26 cellular contexts compared by ENCODE assay signal in genomic region chr17:20919990-20920812, GRCh38.
DNase-seq lines count a peak whose midpoint lies in the region; ATAC-seq and TF ChIP-seq lines count a peak whose summit lies in the region.
"Had no signal": no experiment of that assay in that cellular context is flagged by ENCODE, and none has a peak within 500 bp of the region (broad histone marks: within the 10 kb centered on the region; RNA-seq: fewer than 3 reads in every experiment).

No MANE protein-coding gene starts in this region.

- no peak overlapping the region for H3K4me3 Mint-ChIP-seq in activated CD4-positive, alpha-beta T cell treated with anti-CD3 and anti-CD28 coated beads, Interleukin-2, amount 10 ng/mL, durations not matched to agents 24 days and 14 days
- H3K4me3 Mint-ChIP-seq in nephron = no peak overlapping the region
- H3K4me3 Mint-ChIP-seq: activated CD4-positive, alpha-beta T cell treated with anti-CD3 and anti-CD28 coated beads for 36 hours; activated naive CD4-positive, alpha-beta T cell treated with anti-CD3 and anti-CD28 coated beads, Interleukin-2, amount 10 ng/mL, durations not matched to agents 7 days and 5 days; activated T-cell treated with anti-CD3 and anti-CD28 coated beads, Interleukin-2, amount 50 U/mL, for 4 hours; natural killer cell; stimulated activated naive B cell treated with anti-CD40 and anti-IgM and Interleukin-4, amounts not matched to agents 10 μg/mL and 1 μg/mL and 100 μg/mL, for 72 hours; T-cell had no signal

- peak; percentile 29 for DNase-seq in activated CD4-positive, alpha-beta T cell treated with anti-CD3 and anti-CD28 coated beads, Interleukin-2, amount 10 ng/mL, durations not matched to agents 24 days and 14 days
- no peak for DNase-seq in activated CD4-positive, alpha-beta T cell treated with anti-CD3 and anti-CD28 coated beads for 1 hour
- DNase-seq in foreskin melanocyte = peak; percentile 64
- no peak for DNase-seq in vagina (ENCODE audit: extremely low spot score in 2 of 2)
- no peak for DNase-seq in iPS-NIHi7 (ENCODE audit: extremely low spot score)
- DNase-seq in activated gamma-delta T cell (lab: John Stamatoyannopoulos, UW) = no peak
- DNase-seq in left lobe of liver (ENCODE audit: low spot score) = no peak
- DNase-seq: activated CD4-positive, alpha-beta T cell treated with anti-CD3 and anti-CD28 coated beads for 36 hours; activated naive CD4-positive, alpha-beta T cell treated with anti-CD3 and anti-CD28 coated beads, Interleukin-2, amount 10 ng/mL, durations not matched to agents 7 days and 5 days; activated T-cell treated with anti-CD3 and anti-CD28 coated beads, Interleukin-2, amount 50 U/mL, for 4 hours; Calu3; caudate nucleus; erythroblast; gastrocnemius medialis; MV-4-11; natural killer cell; NCI-H1694; NCI-H2171 treated with DMSO at 0.1 percent for 48 hours; stimulated activated CD4-positive, alpha-beta T cell treated with anti-CD3 and anti-CD28 coated beads, Interleukin-2, amount 100 ng/mL, for 48 hours; stimulated activated naive B cell treated with anti-CD40 and anti-IgM and Interleukin-4, amounts not matched to agents 10 μg/mL and 1 μg/mL and 100 μg/mL, for 72 hours; T-cell; testis had no signal

- no peaks in the 10 kb centered on the region for H3K36me3 Mint-ChIP-seq in activated CD4-positive, alpha-beta T cell treated with anti-CD3 and anti-CD28 coated beads, Interleukin-2, amount 10 ng/mL, durations not matched to agents 24 days and 14 days (ENCODE audit: low read depth)
- peaks cover 37% of the 10 kb centered on the region for H3K36me3 Mint-ChIP-seq in nephron (ENCODE audit: low read depth)
- H3K36me3 Mint-ChIP-seq: activated naive CD4-positive, alpha-beta T cell treated with anti-CD3 and anti-CD28 coated beads, Interleukin-2, amount 10 ng/mL, durations not matched to agents 7 days and 5 days; natural killer cell; stimulated activated naive B cell treated with anti-CD40 and anti-IgM and Interleukin-4, amounts not matched to agents 10 μg/mL and 1 μg/mL and 100 μg/mL, for 72 hours; T-cell had no signal

- no peaks in the 10 kb centered on the region for H3K9me3 ChIP-seq in vagina
- H3K9me3 ChIP-seq: BLaER1, gastrocnemius medialis, prostate gland, testis had no signal

- peaks cover 5% of the 10 kb centered on the region for H3K4me1 ChIP-seq in vagina
- H3K4me1 ChIP-seq: BLaER1, gastrocnemius medialis, prostate gland, testis had no signal

- H3K4me1 Mint-ChIP-seq in activated CD4-positive, alpha-beta T cell treated with anti-CD3 and anti-CD28 coated beads, Interleukin-2, amount 10 ng/mL, durations not matched to agents 24 days and 14 days = peaks cover 5% of the 10 kb centered on the region
- peaks cover 45% of the 10 kb centered on the region for H3K4me1 Mint-ChIP-seq in nephron

- no peak for ATAC-seq in left lobe of liver
- ATAC-seq: activated CD4-positive, alpha-beta T cell treated with anti-CD3 and anti-CD28 coated beads for 36 hours; activated T-cell treated with anti-CD3 and anti-CD28 coated beads, Interleukin-2, amount 50 U/mL, for 4 hours; gastrocnemius medialis; HCT116; natural killer cell; stimulated activated naive B cell treated with anti-CD40 and anti-IgM and Interleukin-4, amounts not matched to agents 10 μg/mL and 1 μg/mL and 100 μg/mL, for 72 hours; T-cell had no signal

- no peak for TF ChIP-seq POLR2A in vagina (IDR thresholded peaks at IDR 0.05)

- H3K4me3 ChIP-seq in vagina = no peak overlapping the region
- H3K4me3 ChIP-seq: BLaER1, gastrocnemius medialis, prostate gland, testis had no signal

- H3K27me3 ChIP-seq in vagina = no peaks in the 10 kb centered on the region
- H3K27me3 ChIP-seq: BLaER1, gastrocnemius medialis, testis had no signal

- TF ChIP-seq CTCF in nephron (IDR thresholded peaks at IDR 0.05; ENCODE audit: unreplicated experiment in 3 of 3) (no peak), vagina (IDR thresholded peaks at IDR 0.05) (no peak)

- H3K36me3 ChIP-seq in vagina = no peaks in the 10 kb centered on the region
- H3K36me3 ChIP-seq: BLaER1, gastrocnemius medialis, prostate gland had no signal

- peak overlapping the region; percentile 10 for H3K27ac ChIP-seq in vagina
- H3K27ac ChIP-seq: BLaER1, gastrocnemius medialis, testis had no signal

- intact Hi-C loops in activated CD4-positive, alpha-beta T cell treated with anti-CD3 and anti-CD28 coated beads, Interleukin-2, amount 10 ng/mL, durations not matched to agents 24 days and 14 days (cut with micrococcal nuclease) = no loop called here
- intact Hi-C loops in vagina (cut with DNase I) = no loop called here

- H3K27me3 Mint-ChIP-seq in activated CD4-positive, alpha-beta T cell treated with anti-CD3 and anti-CD28 coated beads, Interleukin-2, amount 10 ng/mL, durations not matched to agents 24 days and 14 days = peaks cover 43% of the 10 kb centered on the region
- no peaks in the 10 kb centered on the region for H3K27me3 Mint-ChIP-seq in nephron (ENCODE audit: low read depth)

- H3K9me3 Mint-ChIP-seq in activated CD4-positive, alpha-beta T cell treated with anti-CD3 and anti-CD28 coated beads, Interleukin-2, amount 10 ng/mL, durations not matched to agents 24 days and 14 days = peaks cover 9% of the 10 kb centered on the region
- H3K9me3 Mint-ChIP-seq in nephron = peaks cover 3% of the 10 kb centered on the region
- H3K9me3 Mint-ChIP-seq: activated T-cell treated with anti-CD3 and anti-CD28 coated beads, Interleukin-2, amount 50 U/mL, for 4 hours; natural killer cell; stimulated activated naive B cell treated with anti-CD40 and anti-IgM and Interleukin-4, amounts not matched to agents 10 μg/mL and 1 μg/mL and 100 μg/mL, for 72 hours; T-cell had no signal

- H3K27ac Mint-ChIP-seq in activated CD4-positive, alpha-beta T cell treated with anti-CD3 and anti-CD28 coated beads, Interleukin-2, amount 10 ng/mL, durations not matched to agents 24 days and 14 days = no peak overlapping the region
- H3K27ac Mint-ChIP-seq in nephron = peak overlapping the region; percentile 28 to 96 (median 93)
- H3K27ac Mint-ChIP-seq: activated CD4-positive, alpha-beta T cell treated with anti-CD3 and anti-CD28 coated beads for 36 hours; activated naive CD4-positive, alpha-beta T cell treated with anti-CD3 and anti-CD28 coated beads, Interleukin-2, amount 10 ng/mL, durations not matched to agents 7 days and 5 days; natural killer cell; stimulated activated naive B cell treated with anti-CD40 and anti-IgM and Interleukin-4, amounts not matched to agents 10 μg/mL and 1 μg/mL and 100 μg/mL, for 72 hours; T-cell had no signal

Comparison
In these comparisons a context has a peak if more than half of its experiments do, and no peak if none do; other contexts are left out.
1. DNase-seq: peak in activated CD4-positive, alpha-beta T cell treated with anti-CD3 and anti-CD28 coated beads, Interleukin-2, amount 10 ng/mL, durations not matched to agents 24 days and 14 days (single experiment) and foreskin melanocyte (single experiment); none in activated CD4-positive, alpha-beta T cell treated with anti-CD3 and anti-CD28 coated beads for 1 hour (single experiment), vagina (0 of 2), iPS-NIHi7 (single experiment), activated gamma-delta T cell (single experiment) and left lobe of liver (single experiment).